20 cellular contexts compared by ENCODE assay signal in genomic region chr15:41572866-41573265, GRCh38. TPM values are rescaled to one million over a fixed set of nuclear protein-coding genes. Genes with fewer than 3 reads are reported as not detected.
"Had no signal": no experiment of that assay in that cellular context is flagged by ENCODE, and none has a peak within 500 bp of the region (broad histone marks: within the 10 kb centered on the region; RNA-seq: fewer than 3 reads in every experiment).

No MANE protein-coding gene starts in this region.

- DNase-seq: cortex of kidney; effector CD4-positive, alpha-beta T cell; foreskin fibroblast; gastrocnemius medialis; head of caudate nucleus; kidney; left cardiac atrium; left lung; naive thymus-derived CD8-positive, alpha-beta T cell; psoas muscle; right cardiac atrium; sigmoid colon; stimulated activated CD4-positive, alpha-beta T cell treated with anti-CD3 and anti-CD28 coated beads, Interleukin-2, amount 100 ng/mL, for 24 hours; stimulated activated CD4-positive, alpha-beta T cell treated with anti-CD3 and anti-CD28 coated beads, Interleukin-4, amount 100 ng/mL, for 24 hours; stimulated activated naive CD4-positive, alpha-beta T cell treated with Interleukin-2 at 50 U/mL for 16 hours had no signal

- ATAC-seq: gastrocnemius medialis; left lung; naive thymus-derived CD8-positive, alpha-beta T cell; psoas muscle; right cardiac atrium; stimulated activated effector memory CD8-positive, alpha-beta T cell treated with anti-CD3 and anti-CD28 coated beads, Interleukin-12 subunit alpha, Interleukin-12 subunit beta, amount 100 ng/mL, for 72 hours had no signal

- H3K36me3 Mint-ChIP-seq: naive thymus-derived CD8-positive, alpha-beta T cell; stimulated activated effector memory CD8-positive, alpha-beta T cell treated with anti-CD3 and anti-CD28 coated beads, Interleukin-12 subunit alpha, Interleukin-12 subunit beta, amount 100 ng/mL, for 72 hours had no signal

- H3K9me3 ChIP-seq: gastrocnemius medialis, left lung, psoas muscle, sigmoid colon had no signal

- H3K4me1 ChIP-seq: gastrocnemius medialis, psoas muscle, sigmoid colon had no signal

- H3K27ac ChIP-seq: epithelial cell of prostate, gastrocnemius medialis, left lung, psoas muscle, sigmoid colon had no signal

- H3K4me3 Mint-ChIP-seq: naive thymus-derived CD8-positive, alpha-beta T cell; stimulated activated effector memory CD8-positive, alpha-beta T cell treated with anti-CD3 and anti-CD28 coated beads, Interleukin-12 subunit alpha, Interleukin-12 subunit beta, amount 100 ng/mL, for 72 hours; type B pancreatic cell had no signal

- H3K27me3 Mint-ChIP-seq: type B pancreatic cell had no signal

- H3K27ac Mint-ChIP-seq: naive thymus-derived CD8-positive, alpha-beta T cell; stimulated activated effector memory CD8-positive, alpha-beta T cell treated with anti-CD3 and anti-CD28 coated beads, Interleukin-12 subunit alpha, Interleukin-12 subunit beta, amount 100 ng/mL, for 72 hours; type B pancreatic cell had no signal

- H3K4me1 Mint-ChIP-seq: naive thymus-derived CD8-positive, alpha-beta T cell had no signal

- H3K9me3 Mint-ChIP-seq: naive thymus-derived CD8-positive, alpha-beta T cell; stimulated activated effector memory CD8-positive, alpha-beta T cell treated with anti-CD3 and anti-CD28 coated beads, Interleukin-12 subunit alpha, Interleukin-12 subunit beta, amount 100 ng/mL, for 72 hours; type B pancreatic cell had no signal

- H3K27me3 ChIP-seq: gastrocnemius medialis, left lung, sigmoid colon had no signal

- H3K4me3 ChIP-seq: gastrocnemius medialis, left lung, psoas muscle, sigmoid colon had no signal

- H3K36me3 ChIP-seq: gastrocnemius medialis, left lung had no signal

RNA-seq across cellular contexts. Expression of gene TYRO3, which starts 13.9 kb away (rescaled TPM):
- polyA plus RNA-seq: naive thymus-derived CD8-positive, alpha-beta T cell had no signal

RNA-seq across cellular contexts. Expression of gene LTK, which starts 59.2 kb away (rescaled TPM):
- total RNA-seq: lung microvascular endothelial cell, osteoblast had no signal
- polyA plus RNA-seq: naive thymus-derived CD8-positive, alpha-beta T cell had no signal
